12 cellular contexts compared by ENCODE assay signal in the genomic region with DNA sequence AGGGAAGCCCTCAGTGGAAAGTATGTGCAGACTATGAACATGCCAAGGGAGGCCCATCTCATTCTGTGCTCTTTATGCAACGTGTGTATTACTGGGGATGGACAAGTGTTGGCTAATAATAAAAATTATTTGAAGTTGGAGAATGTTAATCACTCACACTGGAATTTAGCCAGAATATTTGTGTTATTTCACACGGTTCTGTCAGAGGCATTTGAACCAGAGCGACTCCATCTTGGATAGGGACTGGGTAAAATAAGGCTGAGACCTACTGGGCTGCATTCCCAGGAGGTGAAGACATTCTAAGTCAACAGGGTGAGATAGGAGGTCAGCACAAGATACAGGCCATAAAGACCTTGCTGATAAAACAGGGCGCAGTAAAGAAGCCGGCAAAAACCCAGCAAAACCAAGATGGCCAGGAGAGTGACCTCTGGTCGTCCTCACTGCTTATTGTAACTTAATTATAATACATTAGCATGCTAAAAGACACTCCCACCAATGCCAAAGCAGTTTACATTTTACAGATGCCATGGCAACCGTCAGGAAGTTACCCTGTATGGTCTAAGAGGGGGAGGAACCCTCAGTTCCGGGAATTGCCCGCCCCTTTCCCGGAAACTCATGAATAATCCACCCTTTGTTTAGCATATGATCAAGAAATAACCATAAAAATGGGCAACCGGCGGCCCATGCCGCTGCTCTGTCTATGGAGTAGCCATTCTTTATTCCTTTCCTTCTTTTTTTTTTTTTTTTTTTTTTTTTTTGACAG. TPM values are rescaled to one million over a fixed set of nuclear protein-coding genes. Genes with fewer than 3 reads are reported as not detected.
DNase-seq lines count a peak whose midpoint lies in the region; ATAC-seq, FAIRE-seq and TF ChIP-seq lines count a peak whose summit lies in the region.
"Had no signal": no experiment of that assay in that cellular context is flagged by ENCODE, and none has a peak within 500 bp of the region (broad histone marks: within the 10 kb centered on the region; RNA-seq: fewer than 3 reads in every experiment).

No MANE protein-coding gene starts in this region.

- FAIRE-seq in kidney (lab: Jason Lieb, UNC) = no peak
- FAIRE-seq: colon had no signal

- no peaks in the 10 kb centered on the region for H3K36me3 ChIP-seq in kidney (ENCODE audit: control insufficient read depth in 1 of 2, insufficient read depth in 2 of 2, low read length in 2 of 2)
- peaks cover 2 to 4% (median 3%) of the 10 kb centered on the region in 3 donors for H3K36me3 ChIP-seq in tibial artery
- H3K36me3 ChIP-seq in PC-3 (ENCODE audit: low read depth, low read length) = no peaks in the 10 kb centered on the region

- H3K27ac ChIP-seq in right cardiac atrium (ENCODE audit: low read length) = no peak overlapping the region
- H3K27ac ChIP-seq in kidney (ENCODE audit: low read depth in 2 of 2, low read length in 2 of 2) = no peak overlapping the region
- H3K27ac ChIP-seq in tibial artery = no peak overlapping the region
- H3K27ac ChIP-seq in foreskin keratinocyte = no peak overlapping the region
- no peak overlapping the region for H3K27ac ChIP-seq in PC-3 (ENCODE audit: low read length)

- no peak overlapping the region for H3K4me2 ChIP-seq in PC-3 (ENCODE audit: low read length)

- DNase-seq in right cardiac atrium (peak; percentile 50 to 72 (median 72)), Right ventricle myocardium inferior (ENCODE audit: missing footprints) (no peak), kidney (peak; percentile 77), tibial artery (no peak), foreskin keratinocyte (no peak), PC-3 (no peak)
- peak; percentile 50 for DNase-seq in activated CD8-positive, alpha-beta memory T cell treated with anti-CD3 and anti-CD28 coated beads, Interleukin-2, amount 10 ng/mL, durations not matched to agents 7 days and 5 days
- DNase-seq: NCI-H345 had no signal

- peaks cover 42% of the 10 kb centered on the region for H3K27me3 Mint-ChIP-seq in activated CD8-positive, alpha-beta memory T cell treated with anti-CD3 and anti-CD28 coated beads, Interleukin-2, amount 10 ng/mL, durations not matched to agents 7 days and 5 days

- H3K9ac ChIP-seq in kidney (ENCODE audit: low read length in 2 of 2) (no peak overlapping the region), PC-3 (ENCODE audit: low read length) (no peak overlapping the region)

- H3K36me3 Mint-ChIP-seq in activated CD8-positive, alpha-beta memory T cell treated with anti-CD3 and anti-CD28 coated beads, Interleukin-2, amount 10 ng/mL, durations not matched to agents 7 days and 5 days = peaks cover 2% of the 10 kb centered on the region

- H3K4me1 Mint-ChIP-seq in activated CD8-positive, alpha-beta memory T cell treated with anti-CD3 and anti-CD28 coated beads, Interleukin-2, amount 10 ng/mL, durations not matched to agents 7 days and 5 days = peaks cover 30% of the 10 kb centered on the region

- intact Hi-C loops in right cardiac atrium (cut with DNase I) (loop anchor here in 1 of 4 donors (10.0 kb wide), 1 partner anchor 53 kb away; no protein-coding TSS in a partner anchor), Right ventricle myocardium inferior (cut with DNase I) (loop anchor here (5.0 kb wide), 2 partner anchors 50 to 65 kb away; no protein-coding TSS in a partner anchor), kidney (cut with DNase I) (no loop called here), tibial artery (cut with DNase I; ENCODE audit: low total_unique reads) (loop anchor here (5.0 kb wide), 1 partner anchor 495 kb away; a partner anchor contains a TSS), PC-3 (cut with micrococcal nuclease) (no loop called here)

- 68% methylated on average over 13 of the region's 13 CpGs for WGBS in right cardiac atrium

- H3K9me3 ChIP-seq in right cardiac atrium (ENCODE audit: control insufficient read depth, low read length) (no peaks in the 10 kb centered on the region), kidney (ENCODE audit: control insufficient read depth in 1 of 2, low read length in 2 of 2) (no peaks in the 10 kb centered on the region), tibial artery (no peaks in the 10 kb centered on the region), PC-3 (ENCODE audit: low read length) (no peaks in the 10 kb centered on the region)

- H4K20me1 ChIP-seq in PC-3 (ENCODE audit: low read length) = no peaks in the 10 kb centered on the region

- TF ChIP-seq CTCF in kidney (IDR thresholded peaks at IDR 0.05; ENCODE audit: borderline replicate concordance, extremely low read depth, insufficient read depth) (no peak), tibial artery (IDR thresholded peaks at IDR 0.05) (no peak), foreskin keratinocyte (conservative IDR thresholded peaks at IDR 0.05) (no peak), PC-3 (conservative IDR thresholded peaks at IDR 0.05; ENCODE audit: low read depth, low read length) (no peak)

- ATAC-seq in right cardiac atrium = no peak
- no peak for ATAC-seq in Right ventricle myocardium inferior
- ATAC-seq in activated CD8-positive, alpha-beta memory T cell treated with anti-CD3 and anti-CD28 coated beads, Interleukin-2, amount 10 ng/mL, durations not matched to agents 7 days and 5 days = no peak
- no peak for ATAC-seq in foreskin keratinocyte
- no peak for ATAC-seq in PC-3
- ATAC-seq in HG03571 (IDR thresholded peaks at IDR 0.05; ENCODE audit: unreplicated experiment) = no peak
- ATAC-seq: stimulated activated effector memory CD8-positive, alpha-beta T cell treated with anti-CD3 and anti-CD28 coated beads, Interleukin-12 subunit alpha, Interleukin-12 subunit beta, amount 100 ng/mL, for 72 hours had no signal

- no peaks in the 10 kb centered on the region for H3K9me2 ChIP-seq in PC-3 (replicated peaks; ENCODE audit: low read length)

- H3K27me3 ChIP-seq in right cardiac atrium (ENCODE audit: control insufficient read depth, insufficient read depth) = no peaks in the 10 kb centered on the region
- no peaks in the 10 kb centered on the region for H3K27me3 ChIP-seq in tibial artery
- H3K27me3 ChIP-seq in foreskin keratinocyte = no peaks in the 10 kb centered on the region
- no peaks in the 10 kb centered on the region for H3K27me3 ChIP-seq in PC-3 (ENCODE audit: low read length)

- no peaks in the 10 kb centered on the region for H3K9me3 Mint-ChIP-seq in activated CD8-positive, alpha-beta memory T cell treated with anti-CD3 and anti-CD28 coated beads, Interleukin-2, amount 10 ng/mL, durations not matched to agents 7 days and 5 days (ENCODE audit: low read depth)
- H3K9me3 Mint-ChIP-seq: stimulated activated effector memory CD8-positive, alpha-beta T cell treated with anti-CD3 and anti-CD28 coated beads, Interleukin-12 subunit alpha, Interleukin-12 subunit beta, amount 100 ng/mL, for 72 hours had no signal

- no TSS peak for BruUV-seq in PC-3 (replicated peaks; lab: Mats Ljungman, UMichigan)

- H3K4me3 Mint-ChIP-seq in activated CD8-positive, alpha-beta memory T cell treated with anti-CD3 and anti-CD28 coated beads, Interleukin-2, amount 10 ng/mL, durations not matched to agents 7 days and 5 days = no peak overlapping the region
- H3K4me3 Mint-ChIP-seq: stimulated activated effector memory CD8-positive, alpha-beta T cell treated with anti-CD3 and anti-CD28 coated beads, Interleukin-12 subunit alpha, Interleukin-12 subunit beta, amount 100 ng/mL, for 72 hours had no signal

- no peaks in the 10 kb centered on the region for H3F3A ChIP-seq in PC-3 (ENCODE audit: low read length, unreplicated experiment)

- H3K4me3 ChIP-seq in right cardiac atrium (ENCODE audit: low read length) (no peak overlapping the region), kidney (ENCODE audit: low read length in 2 of 2) (no peak overlapping the region), tibial artery (no peak overlapping the region), PC-3 (ENCODE audit: low read length) (no peak overlapping the region)
- H3K4me3 ChIP-seq: skin epidermis had no signal

- H3K4me1 ChIP-seq in right cardiac atrium (ENCODE audit: control insufficient read depth, insufficient read depth, low read length) (no peaks in the 10 kb centered on the region), kidney (ENCODE audit: control insufficient read depth in 1 of 2, insufficient read depth in 1 of 2, low read depth in 1 of 2, low read length in 2 of 2) (peaks cover 0 to 8% of the 10 kb centered on the region in 2 donors), tibial artery (peaks cover 0 to 19% (median 11%) of the 10 kb centered on the region in 4 donors), foreskin keratinocyte (no peaks in the 10 kb centered on the region), PC-3 (ENCODE audit: insufficient read depth, low read length) (peaks cover 7% of the 10 kb centered on the region; the same call in 1 of the 2 replicates)

- peaks cover 20% of the 10 kb centered on the region for H3K79me2 ChIP-seq in PC-3 (ENCODE audit: low read length)

- CTCF ChIA-PET in activated CD8-positive, alpha-beta memory T cell treated with anti-CD3 and anti-CD28 coated beads, Interleukin-2, amount 10 ng/mL, durations not matched to agents 7 days and 5 days (lab: Charles Lee) = no interaction called here
- CTCF ChIA-PET in PC-3 (lab: Charles Lee) = no interaction called here

- no peak overlapping the region for H3K27ac Mint-ChIP-seq in activated CD8-positive, alpha-beta memory T cell treated with anti-CD3 and anti-CD28 coated beads, Interleukin-2, amount 10 ng/mL, durations not matched to agents 7 days and 5 days
- H3K27ac Mint-ChIP-seq: stimulated activated effector memory CD8-positive, alpha-beta T cell treated with anti-CD3 and anti-CD28 coated beads, Interleukin-12 subunit alpha, Interleukin-12 subunit beta, amount 100 ng/mL, for 72 hours had no signal

- POLR2A ChIA-PET in PC-3 (lab: Charles Lee; ENCODE audit: unreplicated experiment) = no interaction called here

- H2AFZ ChIP-seq in PC-3 (ENCODE audit: low read length) = no peak overlapping the region

RNA-seq across cellular contexts. Expression of a gene that starts 2.6 kb away (rescaled TPM):
- total RNA-seq in right cardiac atrium (1 to 10 TPM; 3.1 to 6.2 (median 3.7) TPM), Right ventricle myocardium inferior (4.1 TPM), kidney (24.2 TPM), foreskin keratinocyte (3.6 and 4.3 TPM in 2 replicates), PC-3 (2014; rRNA removed) (7.2 and 7.5 TPM in 2 replicates)
- polyA plus RNA-seq in right cardiac atrium (1.3 TPM), kidney (ENCODE audit: insufficient read depth, low read depth, low replicate concordance) (4.1 TPM), foreskin keratinocyte (0.95 and 1.3 TPM in 2 replicates)
- under 1 TPM; 0.42 to 0.50 TPM for total RNA-seq in activated CD8-positive, alpha-beta memory T cell treated with anti-CD3 and anti-CD28 coated beads, Interleukin-2, amount 10 ng/mL, durations not matched to agents 7 days and 5 days

Comparison
In these comparisons a context has a peak if more than half of its experiments do, and no peak if none do; other contexts are left out.
1. DNase-seq: peak in right cardiac atrium (3 of 3), activated CD8-positive, alpha-beta memory T cell treated with anti-CD3 and anti-CD28 coated beads, Interleukin-2, amount 10 ng/mL, durations not matched to agents 7 days and 5 days (single experiment) and kidney (single experiment); none in Right ventricle myocardium inferior (single experiment), tibial artery (0 of 2), foreskin keratinocyte (0 of 2) and PC-3 (single experiment).
2. intact Hi-C loops: an anchor here in Right ventricle myocardium inferior (5.0 kb wide) and tibial artery (5.0 kb wide); none called in kidney and PC-3.